ENCODE assay signal across 18 cellular contexts in the genomic region with DNA sequence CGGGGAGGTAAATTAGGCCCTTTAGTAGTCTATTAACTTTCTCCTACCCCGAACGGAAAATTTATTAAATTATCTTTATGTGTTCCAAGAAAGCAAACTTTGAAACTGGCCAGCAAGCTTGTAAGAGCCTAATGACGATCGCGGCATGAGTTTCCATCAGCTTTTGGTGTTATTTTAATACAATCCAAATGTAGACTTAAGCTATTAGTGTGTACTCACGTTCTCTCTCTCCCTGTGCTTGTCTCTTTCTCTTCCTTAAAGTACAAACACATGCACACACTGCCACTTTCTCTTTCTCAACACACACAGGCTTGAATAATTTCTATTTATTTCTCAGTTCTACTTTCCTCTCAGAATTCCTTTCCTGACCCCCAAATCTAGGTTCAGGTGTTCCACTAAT.
DNase-seq lines count a peak whose midpoint lies in the region; ATAC-seq and TF ChIP-seq lines count a peak whose summit lies in the region.
"Had no signal": no experiment of that assay in that cellular context is flagged by ENCODE, and none has a peak within 500 bp of the region (broad histone marks: within the 10 kb centered on the region; RNA-seq: fewer than 3 reads in every experiment).

No MANE protein-coding gene starts in this region.

- no peak overlapping the region for H3K4ac ChIP-seq in H9 (ENCODE audit: low read depth, low read length)

- H3K27me3 Mint-ChIP-seq in H9 (ENCODE audit: low read depth) = no peaks in the 10 kb centered on the region
- H3K27me3 Mint-ChIP-seq: activated CD4-positive, alpha-beta memory T cell treated with anti-CD3 and anti-CD28 coated beads, Interleukin-2, amount 10 ng/mL, durations not matched to agents 7 days and 5 days had no signal

- H3K4me2 ChIP-seq in H9 (ENCODE audit: insufficient read depth, insufficient read length, low read length) = no peak overlapping the region
- peak overlapping the region; percentile 4 for H3K4me2 ChIP-seq in hepatocyte
- H3K4me2 ChIP-seq: BLaER1 treated with 17β-estradiol and CSF1 and Interleukin-3, amounts not matched to agents 10 nM and 100 nM had no signal

- no peak overlapping the region for H3K4me3 Mint-ChIP-seq in H9
- H3K4me3 Mint-ChIP-seq: activated CD4-positive, alpha-beta memory T cell treated with anti-CD3 and anti-CD28 coated beads, Interleukin-2, amount 10 ng/mL, durations not matched to agents 7 days and 5 days; nephron had no signal

- ATAC-seq in HG02642 (IDR thresholded peaks at IDR 0.05; ENCODE audit: poor library complexity, unreplicated experiment) (no peak), GM18873 (IDR thresholded peaks at IDR 0.05; ENCODE audit: low FRiP score, unreplicated experiment) (no peak)

- no peaks in the 10 kb centered on the region for H3K36me3 Mint-ChIP-seq in H9 (ENCODE audit: insufficient read depth in 1 of 3, low read depth in 3 of 3)

- H4K20me1 ChIP-seq in H9 (ENCODE audit: control insufficient read depth, insufficient read depth, insufficient read length) (no peaks in the 10 kb centered on the region), hepatocyte (ENCODE audit: insufficient read depth, poor library complexity, severe bottlenecking) (no peaks in the 10 kb centered on the region)
- H4K20me1 ChIP-seq: BLaER1 treated with 17β-estradiol and CSF1 and Interleukin-3, amounts not matched to agents 10 nM and 100 nM had no signal

- no peak overlapping the region; a peak in 1 of 7 replicates for H3K27ac Mint-ChIP-seq in H9
- H3K27ac Mint-ChIP-seq: activated CD4-positive, alpha-beta memory T cell treated with anti-CD3 and anti-CD28 coated beads, Interleukin-2, amount 10 ng/mL, durations not matched to agents 7 days and 5 days; nephron had no signal

- no peaks in the 10 kb centered on the region for H3K9me3 ChIP-seq in H9 (ENCODE audit: control insufficient read depth, low read depth, low read length)
- no peaks in the 10 kb centered on the region for H3K9me3 ChIP-seq in adipocyte (ENCODE audit: control insufficient read depth, low read length)
- no peaks in the 10 kb centered on the region for H3K9me3 ChIP-seq in hepatocyte (ENCODE audit: low read depth)
- no peaks in the 10 kb centered on the region for H3K9me3 ChIP-seq in subcutaneous abdominal adipose tissue (ENCODE audit: control insufficient read depth in 5 of 5, low read length in 5 of 5)
- H3K9me3 ChIP-seq: adrenal gland; BLaER1 treated with 17β-estradiol and CSF1 and Interleukin-3, amounts not matched to agents 10 nM and 100 nM; transverse colon had no signal

- H3K23me2 ChIP-seq in H9 (ENCODE audit: insufficient read length, low read depth, low read length, poor library complexity, severe bottlenecking) = no peaks in the 10 kb centered on the region

- no peak overlapping the region for H2BK12ac ChIP-seq in H9 (ENCODE audit: insufficient read length, low read depth, low read length)

- H4K91ac ChIP-seq in H9 (ENCODE audit: insufficient read length, low read depth, low read length) = no peak overlapping the region

- no peak overlapping the region for H3K18ac ChIP-seq in H9 (ENCODE audit: insufficient read length, low read depth, low read length)

- no peaks in the 10 kb centered on the region for H3K36me3 ChIP-seq in adipocyte (ENCODE audit: control insufficient read depth, insufficient read depth, low read length, severe bottlenecking)
- H3K36me3 ChIP-seq in hepatocyte (replicated peaks; ENCODE audit: insufficient read depth, low read depth) = no peaks in the 10 kb centered on the region
- no peaks in the 10 kb centered on the region for H3K36me3 ChIP-seq in subcutaneous abdominal adipose tissue (ENCODE audit: control insufficient read depth in 5 of 5, insufficient read depth in 5 of 5, low read length in 5 of 5)
- H3K36me3 ChIP-seq: adrenal gland; BLaER1 treated with 17β-estradiol and CSF1 and Interleukin-3, amounts not matched to agents 10 nM and 100 nM; transverse colon had no signal

- H2AFZ ChIP-seq in H9 (ENCODE audit: low read length) (peak overlapping the region; percentile 22), hepatocyte (no peak overlapping the region)

- no peaks in the 10 kb centered on the region for H3K4me1 ChIP-seq in H9 (ENCODE audit: insufficient read depth, low read length)
- peaks cover 60% of the 10 kb centered on the region for H3K4me1 ChIP-seq in adipocyte (ENCODE audit: control insufficient read depth, insufficient read depth, low read length)
- peaks cover 10% of the 10 kb centered on the region for H3K4me1 ChIP-seq in hepatocyte (ENCODE audit: insufficient read depth)
- H3K4me1 ChIP-seq in subcutaneous abdominal adipose tissue (ENCODE audit: control insufficient read depth in 5 of 5, insufficient read depth in 5 of 5, low read length in 5 of 5) = peaks cover 0 to 26% (median 14%) of the 10 kb centered on the region in 5 donors
- H3K4me1 ChIP-seq: adrenal gland; BLaER1 treated with 17β-estradiol and CSF1 and Interleukin-3, amounts not matched to agents 10 nM and 100 nM; transverse colon had no signal

- no peak overlapping the region for H3K56ac ChIP-seq in H9 (ENCODE audit: insufficient read length, low read depth, low read length)

- no peak overlapping the region for H4K8ac ChIP-seq in H9 (replicated peaks; ENCODE audit: insufficient read length, low read depth, low read length)

- no peaks in the 10 kb centered on the region for H3K79me1 ChIP-seq in H9 (ENCODE audit: insufficient read depth, low read depth, low read length, poor library complexity, severe bottlenecking)

- no peak overlapping the region for H3K9ac ChIP-seq in H9 (ENCODE audit: extremely low read depth, insufficient read length, low read length)
- H3K9ac ChIP-seq in adipocyte (ENCODE audit: low read length) = peak overlapping the region; percentile 87
- H3K9ac ChIP-seq in subcutaneous abdominal adipose tissue (ENCODE audit: low read length in 5 of 5) = peak overlapping the region in 2 of 5 donors; percentile 38 to 49
- H3K9ac ChIP-seq: BLaER1 treated with 17β-estradiol and CSF1 and Interleukin-3, amounts not matched to agents 10 nM and 100 nM had no signal

- H3T11ph ChIP-seq in H9 (ENCODE audit: low read length) = no peak overlapping the region

- H3K27ac ChIP-seq in H9 (ENCODE audit: insufficient read length, low read depth, low read length) (no peak overlapping the region), hepatocyte (peak overlapping the region; percentile 77), subcutaneous abdominal adipose tissue (ENCODE audit: low read depth, low read length) (peak overlapping the region; percentile 78)
- H3K27ac ChIP-seq: BLaER1 treated with 17β-estradiol and CSF1 and Interleukin-3, amounts not matched to agents 10 nM and 100 nM; transverse colon had no signal

- no peak overlapping the region for H2BK15ac ChIP-seq in H9 (ENCODE audit: low read depth, low read length)

- no peak overlapping the region for H2BK120ac ChIP-seq in H9 (ENCODE audit: low read depth, low read length, poor library complexity, severe bottlenecking)

- DNase-seq in H9 (no peak), adipocyte (ENCODE audit: low read depth) (peak; percentile 56), hepatocyte (ENCODE audit: low spot score) (no peak), T-helper 2 cell (no peak), lower leg skin (ENCODE audit: low spot score in 2 of 2) (no peak)
- DNase-seq: activated CD4-positive, alpha-beta memory T cell treated with anti-CD3 and anti-CD28 coated beads, Interleukin-2, amount 10 ng/mL, durations not matched to agents 7 days and 5 days; adrenal gland; erythroblast; NCI-H1092; NCI-H2171 treated with DMSO at 0.1 percent for 48 hours; right cardiac atrium; stimulated activated CD8-positive, alpha-beta memory T cell treated with anti-CD3 and anti-CD28 coated beads, Interleukin-4, amount 100 ng/mL, for 48 hours; transverse colon had no signal

- no peak overlapping the region for H2BK5ac ChIP-seq in H9 (ENCODE audit: insufficient read length, low read length)

- H3K79me2 ChIP-seq in H9 (ENCODE audit: insufficient read depth, low read length) = no peaks in the 10 kb centered on the region
- H3K79me2 ChIP-seq in hepatocyte = no peaks in the 10 kb centered on the region

- TF ChIP-seq CTCF in H9 (conservative IDR thresholded peaks at IDR 0.05) (no peak), hepatocyte (IDR thresholded peaks at IDR 0.05; ENCODE audit: poor library complexity) (no peak), lower leg skin (IDR thresholded peaks at IDR 0.05) (no peak)

- H3K27me3 ChIP-seq in H9 (ENCODE audit: insufficient read depth, low read length) (no peaks in the 10 kb centered on the region), adipocyte (replicated peaks; ENCODE audit: control insufficient read depth, insufficient read depth, low read length) (no peaks in the 10 kb centered on the region), hepatocyte (no peaks in the 10 kb centered on the region), subcutaneous abdominal adipose tissue (ENCODE audit: control insufficient read depth in 5 of 5, insufficient read depth in 4 of 5, low read length in 5 of 5) (no peaks in the 10 kb centered on the region)
- H3K27me3 ChIP-seq: adrenal gland; BLaER1 treated with 17β-estradiol and CSF1 and Interleukin-3, amounts not matched to agents 10 nM and 100 nM; transverse colon had no signal

- no peaks in the 10 kb centered on the region for H3K9me2 ChIP-seq in hepatocyte (replicated peaks; ENCODE audit: insufficient read depth)

- H4K5ac ChIP-seq in H9 (ENCODE audit: insufficient read length, low read depth, low read length) = no peak overlapping the region

- intact Hi-C loops in lower leg skin (cut with DNase I; ENCODE audit: low total_unique reads) = no loop called here

- H3K9me3 Mint-ChIP-seq in H9 = no peaks in the 10 kb centered on the region
- H3K9me3 Mint-ChIP-seq: activated CD4-positive, alpha-beta memory T cell treated with anti-CD3 and anti-CD28 coated beads, Interleukin-2, amount 10 ng/mL, durations not matched to agents 7 days and 5 days; nephron had no signal

- no CpG with 5 or more reads among the region's 7 CpGs for WGBS in H9 (ENCODE audit: extremely low coverage, insufficient read length, low lambda C conversion rate)
- 72% methylated on average over 7 of the region's 7 CpGs for WGBS in hepatocyte (ENCODE audit: low lambda C conversion rate, missing lambda C conversion rate)
- 55 to 59% methylated on average over 7 of the region's 7 CpGs for WGBS in lower leg skin, 2 donors

- TF ChIP-seq POLR2A in lower leg skin (IDR thresholded peaks at IDR 0.05) = no peak

- H3K4me3 ChIP-seq in adipocyte (ENCODE audit: low read length) (peak overlapping the region; percentile 64), hepatocyte (no peak overlapping the region), subcutaneous abdominal adipose tissue (ENCODE audit: low read depth in 1 of 5, low read length in 5 of 5) (peak overlapping the region in 2 of 5 donors; percentile 22 to 31), lower leg skin (ENCODE audit: low read depth, poor library complexity, severe bottlenecking) (no peak overlapping the region)
- H3K4me3 ChIP-seq: adrenal gland; BLaER1 treated with 17β-estradiol and CSF1 and Interleukin-3, amounts not matched to agents 10 nM and 100 nM; transverse colon had no signal

- no peak overlapping the region for H2BK20ac ChIP-seq in H9 (ENCODE audit: low read depth, low read length, poor library complexity, severe bottlenecking)

- no peak overlapping the region for H3K23ac ChIP-seq in H9 (ENCODE audit: insufficient read length, low read depth, low read length)

- peaks cover 2% of the 10 kb centered on the region in 2 experiments; a peak in 2 of 4 replicates for H3K4me1 Mint-ChIP-seq in H9
- H3K4me1 Mint-ChIP-seq: activated CD4-positive, alpha-beta memory T cell treated with anti-CD3 and anti-CD28 coated beads, Interleukin-2, amount 10 ng/mL, durations not matched to agents 7 days and 5 days; nephron had no signal

- H3K14ac ChIP-seq in H9 (ENCODE audit: insufficient read depth, low read length) = no peak overlapping the region

- no peak overlapping the region for H2AK5ac ChIP-seq in H9 (ENCODE audit: insufficient read length, low read length)
